Comparison of ENCODE assay signal across 8 cellular contexts in the genomic region with DNA sequence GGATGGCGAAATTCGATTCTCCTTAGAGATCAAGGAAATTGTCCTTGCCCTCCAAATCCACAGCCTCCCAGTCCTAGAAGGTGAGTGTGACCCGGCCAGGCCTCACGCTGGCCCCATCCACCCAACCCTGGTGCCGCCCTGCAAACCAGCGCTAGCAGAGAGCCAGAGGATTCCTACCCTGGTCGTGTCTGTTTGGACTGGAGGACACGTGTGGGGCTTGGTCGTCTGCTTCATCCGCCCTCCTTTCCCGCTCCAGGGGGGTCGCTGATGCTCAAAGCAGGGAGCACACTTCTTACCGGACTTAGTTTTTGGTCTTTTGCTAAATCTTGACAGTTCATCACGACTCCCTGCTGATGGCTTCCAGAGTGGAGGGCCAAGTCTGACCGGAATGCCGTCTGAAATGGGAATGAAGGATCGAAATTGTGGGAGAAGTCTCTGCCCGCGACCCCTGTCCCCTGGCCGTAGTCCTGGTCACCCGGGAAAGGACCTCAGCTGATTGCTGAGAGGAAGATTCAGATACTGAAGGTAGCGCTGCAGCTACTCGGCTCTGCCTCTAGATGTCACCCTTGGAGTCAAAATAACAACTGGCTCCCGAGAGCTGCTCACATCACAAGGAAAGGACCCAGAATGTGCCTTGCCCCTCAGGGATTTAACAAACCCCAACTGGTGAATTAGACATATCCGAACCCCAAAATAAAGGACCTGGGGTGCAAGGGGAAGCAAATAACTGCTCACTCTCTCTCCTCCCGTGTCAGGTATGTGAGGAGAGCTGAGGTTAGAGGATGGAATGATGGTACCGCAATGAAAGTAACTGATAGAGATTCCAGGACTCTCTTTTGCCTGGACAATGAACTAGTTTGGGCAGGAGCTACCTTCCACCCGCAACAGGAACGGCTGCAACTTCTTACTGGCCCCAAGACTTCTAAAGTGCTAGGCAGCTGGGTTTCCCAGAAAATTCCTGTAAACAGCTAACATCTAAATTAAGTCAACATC. TPM values are rescaled to one million over a fixed set of nuclear protein-coding genes. Genes with fewer than 3 reads are reported as not detected.
DNase-seq lines count a peak whose midpoint lies in the region; ATAC-seq and TF ChIP-seq lines count a peak whose summit lies in the region.

No MANE protein-coding gene starts in this region.

- H3K9me3 Mint-ChIP-seq in nephron progenitor cell: no peaks in the 10 kb centered on the region

- no peak overlapping the region for H3K9ac ChIP-seq in fibroblast of lung (ENCODE audit: insufficient read depth, low read length)

- H3K27ac Mint-ChIP-seq in nephron progenitor cell: no peak overlapping the region

- peak; percentile 85 to 93 for TF ChIP-seq CTCF in fibroblast of lung (conservative IDR thresholded peaks at IDR 0.05 in 1 of 2, IDR thresholded peaks at IDR 0.05 in 1 of 2; ENCODE audit: low read depth in 1 of 2, low read length in 2 of 2)
- TF ChIP-seq CTCF in nephron progenitor cell (IDR thresholded peaks at IDR 0.05): peak; percentile 72

- no peak overlapping the region for H3K27ac ChIP-seq in fibroblast of lung (ENCODE audit: insufficient read depth, low read length)

- no peaks in the 10 kb centered on the region for H3K9me3 ChIP-seq in fibroblast of lung (ENCODE audit: control insufficient read depth, insufficient read depth, low read depth, low read length)

- H4K20me1 ChIP-seq in fibroblast of lung (ENCODE audit: control insufficient read depth, extremely low read depth, insufficient read depth, low read length): no peaks in the 10 kb centered on the region

- peak overlapping the region; percentile 56 for H3K4me2 ChIP-seq in fibroblast of lung (ENCODE audit: extremely low read depth, insufficient read depth, low read length)

- H3K27me3 Mint-ChIP-seq in nephron progenitor cell (ENCODE audit: low read depth, poor library complexity): peaks cover 23% of the 10 kb centered on the region

- no peaks in the 10 kb centered on the region for H3K4me1 ChIP-seq in fibroblast of lung (ENCODE audit: control insufficient read depth, extremely low read depth, insufficient read depth, low read length)

- H3K4me1 Mint-ChIP-seq in nephron progenitor cell: peaks cover 4% of the 10 kb centered on the region

- H3K4me3 Mint-ChIP-seq in nephron progenitor cell: no peak overlapping the region

- no peaks in the 10 kb centered on the region for H3K36me3 Mint-ChIP-seq in nephron progenitor cell (ENCODE audit: low read depth)

- H3K4me3 ChIP-seq in fibroblast of lung (replicated peaks in 1 of 4; ENCODE audit: control extremely low read depth in 1 of 4, insufficient read depth in 1 of 4, low read depth in 3 of 4, low read length in 4 of 4): no peak overlapping the region

- H3K36me3 ChIP-seq in fibroblast of lung (ENCODE audit: control insufficient read depth, insufficient read depth, low read length): no peaks in the 10 kb centered on the region

- no peaks in the 10 kb centered on the region for H3K79me2 ChIP-seq in fibroblast of lung (ENCODE audit: control insufficient read depth, insufficient read depth, low read length)

- peak overlapping the region; percentile 79 for H2AFZ ChIP-seq in fibroblast of lung (ENCODE audit: low read length)

- DNase-seq in DMS53 (lab: John Stamatoyannopoulos, UW): peak; percentile 86
- DNase-seq in NCI-H69 (lab: John Stamatoyannopoulos, UW): peak; percentile 78
- DNase-seq in activated CD8-positive, alpha-beta memory T cell treated with anti-CD3 and anti-CD28 coated beads, Interleukin-2, amount 50 U/mL, for 48 hours: peak; percentile 59
- peak; percentile 39 to 64 for DNase-seq in fibroblast of lung (ENCODE audit: low read depth in 2 of 2)
- peak; percentile 58 for DNase-seq in nephron progenitor cell
- DNase-seq in OCI-M2 (lab: John Stamatoyannopoulos, UW; ENCODE audit: unreplicated experiment): no peak

- peak; percentile 91 for ATAC-seq in GM19455 (IDR thresholded peaks at IDR 0.05; ENCODE audit: unreplicated experiment)
- peak; percentile 94 for ATAC-seq in HG03520 (IDR thresholded peaks at IDR 0.05; ENCODE audit: unreplicated experiment)

- H3K27me3 ChIP-seq in fibroblast of lung (ENCODE audit: control insufficient read depth, insufficient read depth, low read length): no peaks in the 10 kb centered on the region

RNA-seq across cellular contexts. Expression of a gene that starts 23.5 kb away (rescaled TPM):
- 18.8 and 22.9 TPM in 2 replicates for total RNA-seq in fibroblast of lung
- polyA plus RNA-seq in fibroblast of lung: 12.1 and 14.3 TPM in 2 replicates
- polyA plus RNA-seq in fibroblast of lung (2012): 15.1 and 21.6 TPM in 2 replicates
- 2.2 and 10.1 TPM in 2 replicates for polyA minus RNA-seq in fibroblast of lung (ENCODE audit: low replicate concordance)
